21 cellular contexts compared by ENCODE assay signal in the genomic region with DNA sequence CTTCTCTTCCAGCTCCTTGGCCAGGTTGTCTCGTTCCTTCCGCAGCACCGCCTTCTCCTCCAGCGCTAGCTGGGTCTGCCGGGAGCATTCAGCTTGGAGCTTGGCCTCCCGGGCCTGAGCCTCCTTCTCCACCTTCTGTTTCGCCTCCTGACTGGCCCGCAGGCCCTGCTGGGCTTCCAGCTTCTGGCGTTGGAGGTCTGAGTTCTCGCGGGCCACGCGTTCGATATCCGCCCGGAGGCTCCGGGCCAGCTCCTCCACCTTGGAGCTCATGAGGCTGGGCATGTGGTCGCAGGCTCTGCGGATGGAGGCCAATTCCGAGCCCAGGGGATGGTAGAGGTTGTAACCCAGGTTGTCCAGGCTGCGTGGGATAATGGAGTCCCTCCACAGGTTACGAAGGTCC. TPM values are rescaled to one million over a fixed set of nuclear protein-coding genes. Genes with fewer than 3 reads are reported as not detected.
A peak's percentile ranks its signal among the peaks of the same experiment; 100 is the strongest.
DNase-seq lines count a peak whose midpoint lies in the region; ATAC-seq and TF ChIP-seq lines count a peak whose summit lies in the region.
"Had no signal": no experiment of that assay in that cellular context is flagged by ENCODE, and none has a peak within 500 bp of the region (broad histone marks: within the 10 kb centered on the region; RNA-seq: fewer than 3 reads in every experiment).

No MANE protein-coding gene starts in this region.

- intact Hi-C loops in MCF 10A (cut with micrococcal nuclease): no loop called here

- H3K9me3 Mint-ChIP-seq in stimulated activated naive CD8-positive, alpha-beta T cell treated with anti-CD3 and anti-CD28 coated beads, Interleukin-15, amount 100 ng/mL, for 72 hours: no peaks in the 10 kb centered on the region
- no peaks in the 10 kb centered on the region for H3K9me3 Mint-ChIP-seq in endothelial cell (ENCODE audit: unreplicated experiment)
- H3K9me3 Mint-ChIP-seq in MCF 10A (ENCODE audit: unreplicated experiment): no peaks in the 10 kb centered on the region
- H3K9me3 Mint-ChIP-seq: CD4-positive, alpha-beta T cell; CD8-positive, alpha-beta T cell had no signal

- POLR2A ChIA-PET in MCF 10A (lab: Yijun Ruan, JAX): interaction anchor here (0.6 kb wide), 1 partner anchor 10 kb away, joined by 3 read pairs; no protein-coding TSS in a partner anchor

- no CpG with 5 or more reads among the region's 22 CpGs for WGBS in neuronal stem cell (ENCODE audit: extremely low coverage in 2 of 2, insufficient read length in 2 of 2, insufficient replicate concordance in 1 of 2), 2 donors

- H3K4me3 Mint-ChIP-seq in stimulated activated naive CD8-positive, alpha-beta T cell treated with anti-CD3 and anti-CD28 coated beads, Interleukin-15, amount 100 ng/mL, for 72 hours: no peak overlapping the region
- H3K4me3 Mint-ChIP-seq in endothelial cell (ENCODE audit: unreplicated experiment) (peak overlapping the region; percentile 82), MCF 10A (ENCODE audit: unreplicated experiment) (no peak overlapping the region)
- H3K4me3 Mint-ChIP-seq: B cell; CD4-positive, alpha-beta T cell; CD8-positive, alpha-beta T cell had no signal

- H3K27ac Mint-ChIP-seq in stimulated activated naive CD8-positive, alpha-beta T cell treated with anti-CD3 and anti-CD28 coated beads, Interleukin-15, amount 100 ng/mL, for 72 hours: peak overlapping the region in 1 of 2 donors; percentile 73
- H3K27ac Mint-ChIP-seq in endothelial cell (ENCODE audit: unreplicated experiment): no peak overlapping the region
- H3K27ac Mint-ChIP-seq in MCF 10A (ENCODE audit: low read depth, unreplicated experiment): no peak overlapping the region
- H3K27ac Mint-ChIP-seq: CD4-positive, alpha-beta T cell; CD8-positive, alpha-beta T cell had no signal

- no peak overlapping the region for H2BK120ac ChIP-seq in neuronal stem cell (ENCODE audit: low read depth, low read length)

- H3K27ac ChIP-seq in neuronal stem cell (replicated peaks; ENCODE audit: low read length): no peak overlapping the region
- H3K27ac ChIP-seq: 22Rv1, A549, C4-2B had no signal

- no peak overlapping the region for H3K23ac ChIP-seq in neuronal stem cell (ENCODE audit: low read depth, low read length, poor library complexity)

- H3K4me2 ChIP-seq in neuronal stem cell (ENCODE audit: insufficient read depth, low read length, poor library complexity, severe bottlenecking): no peak overlapping the region
- H3K4me2 ChIP-seq: A549 had no signal

- no peak for DNase-seq in stimulated activated naive CD8-positive, alpha-beta T cell treated with anti-CD3 and anti-CD28 coated beads, Interleukin-15, Interleukin-2, amounts not matched to agents 100 U/mL and 50 U/mL, for 24 hours
- DNase-seq in stimulated activated naive CD8-positive, alpha-beta T cell treated with anti-CD3 and anti-CD28 coated beads, Interleukin-15, amount 100 ng/mL, for 72 hours: no peak
- DNase-seq in endothelial cell (ENCODE audit: low spot score) (no peak), neuronal stem cell (ENCODE audit: low spot score) (no peak), MCF 10A (ENCODE audit: unreplicated experiment) (no peak), NCI-H1436 (lab: John Stamatoyannopoulos, UW) (no peak)
- DNase-seq: AML-193; Caco-2; Calu3; CD4-positive, alpha-beta T cell; CD8-positive, alpha-beta T cell; DMS79 treated with DMSO at 0.1 percent for 48 hours; GF-D8 had no signal

- H3K4me3 ChIP-seq in neuronal stem cell (ENCODE audit: low read length in 2 of 2): peak overlapping the region in 1 of 2 donors; percentile 60
- H3K4me3 ChIP-seq: A549; BLaER1 treated with 17β-estradiol and CSF1 and Interleukin-3, amounts not matched to agents 10 nM and 100 nM had no signal

- no peak overlapping the region for H2BK12ac ChIP-seq in neuronal stem cell (ENCODE audit: low read length)

- no peak overlapping the region for H3K4ac ChIP-seq in neuronal stem cell (ENCODE audit: low read length)

- peaks cover 5% of the 10 kb centered on the region for H3K4me1 Mint-ChIP-seq in stimulated activated naive CD8-positive, alpha-beta T cell treated with anti-CD3 and anti-CD28 coated beads, Interleukin-15, amount 100 ng/mL, for 72 hours
- peaks cover 34% of the 10 kb centered on the region for H3K4me1 Mint-ChIP-seq in endothelial cell (ENCODE audit: unreplicated experiment)
- peaks cover 4% of the 10 kb centered on the region for H3K4me1 Mint-ChIP-seq in MCF 10A (ENCODE audit: insufficient read depth, unreplicated experiment)

- H3K9me3 ChIP-seq in neuronal stem cell (replicated peaks in 1 of 2; ENCODE audit: control insufficient read depth in 2 of 2, insufficient read depth in 1 of 2, low read depth in 1 of 2, low read length in 2 of 2): no peaks in the 10 kb centered on the region
- H3K9me3 ChIP-seq: A549, Caco-2 had no signal

- H3K18ac ChIP-seq in neuronal stem cell (ENCODE audit: low read length): peak overlapping the region; percentile 52

- no peak for TF ChIP-seq CTCF in endothelial cell (IDR thresholded peaks at IDR 0.05; ENCODE audit: unreplicated experiment)
- no peak for TF ChIP-seq CTCF in MCF 10A (IDR thresholded peaks at IDR 0.05; ENCODE audit: unreplicated experiment)

- H4K8ac ChIP-seq in neuronal stem cell (ENCODE audit: low read depth, low read length): no peak overlapping the region

- peak overlapping the region; percentile 88 for H2AK5ac ChIP-seq in neuronal stem cell (ENCODE audit: low read depth, low read length)

- no peaks in the 10 kb centered on the region for H3K79me1 ChIP-seq in neuronal stem cell (ENCODE audit: low read depth, low read length)

- peak overlapping the region; percentile 55 for H2BK15ac ChIP-seq in neuronal stem cell (ENCODE audit: low read length)

- ATAC-seq in stimulated activated naive CD8-positive, alpha-beta T cell treated with anti-CD3 and anti-CD28 coated beads, Interleukin-15, Interleukin-2, amounts not matched to agents 100 U/mL and 50 U/mL, for 24 hours: peak; percentile 19
- no peak for ATAC-seq in stimulated activated naive CD8-positive, alpha-beta T cell treated with anti-CD3 and anti-CD28 coated beads, Interleukin-15, amount 100 ng/mL, for 72 hours
- no peak for ATAC-seq in HG03196 (IDR thresholded peaks at IDR 0.05; ENCODE audit: unreplicated experiment)
- ATAC-seq: A549; CD8-positive, alpha-beta T cell had no signal

- peaks cover 54% of the 10 kb centered on the region for H3K36me3 Mint-ChIP-seq in endothelial cell (ENCODE audit: low read depth, unreplicated experiment)
- no peaks in the 10 kb centered on the region for H3K36me3 Mint-ChIP-seq in MCF 10A (ENCODE audit: insufficient read depth, unreplicated experiment)
- H3K36me3 Mint-ChIP-seq: CD8-positive, alpha-beta T cell had no signal

- H2AFZ ChIP-seq in neuronal stem cell (ENCODE audit: low read length): no peak overlapping the region

- CTCF ChIA-PET in MCF 10A (lab: Yijun Ruan, JAX): interaction anchor here (0.7 kb wide), 1 partner anchor 9 kb away, joined by 4 read pairs; no protein-coding TSS in a partner anchor

- H3K9ac ChIP-seq in neuronal stem cell (ENCODE audit: low read depth, low read length, poor library complexity): no peak overlapping the region
- H3K9ac ChIP-seq: BLaER1 treated with 17β-estradiol and CSF1 and Interleukin-3, amounts not matched to agents 10 nM and 100 nM had no signal

- peaks cover 5% of the 10 kb centered on the region for H3K27me3 Mint-ChIP-seq in stimulated activated naive CD8-positive, alpha-beta T cell treated with anti-CD3 and anti-CD28 coated beads, Interleukin-15, amount 100 ng/mL, for 72 hours
- peaks cover under 1% of the 10 kb centered on the region for H3K27me3 Mint-ChIP-seq in endothelial cell (ENCODE audit: unreplicated experiment)
- H3K27me3 Mint-ChIP-seq in MCF 10A (ENCODE audit: insufficient read depth, unreplicated experiment): no peaks in the 10 kb centered on the region

- H3K4me1 ChIP-seq in neuronal stem cell (ENCODE audit: control insufficient read depth in 2 of 2, insufficient read depth in 1 of 2, low read depth in 1 of 2, low read length in 2 of 2): peaks cover 0 to 2% of the 10 kb centered on the region in 2 donors
- H3K4me1 ChIP-seq: A549, Caco-2 had no signal

- H3K14ac ChIP-seq in neuronal stem cell (ENCODE audit: low read length): no peak overlapping the region

- no TSS peak for BruUV-seq in MCF 10A (replicated peaks; lab: Mats Ljungman, UMichigan)

- H3K27me3 ChIP-seq in neuronal stem cell (ENCODE audit: control insufficient read depth in 3 of 3, insufficient read depth in 3 of 3, low read depth in 1 of 3, low read length in 3 of 3): no peaks in the 10 kb centered on the region
- H3K27me3 ChIP-seq: BLaER1 treated with 17β-estradiol and CSF1 and Interleukin-3, amounts not matched to agents 10 nM and 100 nM had no signal

- H2BK5ac ChIP-seq in neuronal stem cell (ENCODE audit: low read length): no peak overlapping the region

- no peak overlapping the region for H4K91ac ChIP-seq in neuronal stem cell (ENCODE audit: low read depth, low read length, poor library complexity)

- no peaks in the 10 kb centered on the region for H3K36me3 ChIP-seq in neuronal stem cell (replicated peaks in 1 of 2; ENCODE audit: control insufficient read depth in 2 of 2, insufficient read depth in 2 of 2, low read length in 2 of 2)

RNA-seq across cellular contexts. Expression of gene PLVAP, which starts 11.8 kb away (rescaled TPM):
- total RNA-seq in endothelial cell (ENCODE audit: unreplicated experiment) (1,569 TPM), MCF 10A (2022) (not detected in 2 replicates)
- polyA plus RNA-seq in neuronal stem cell (2013, experiment 1 of 2): 0.21 TPM
- 0.35 TPM for polyA plus RNA-seq in neuronal stem cell (2013, experiment 2 of 2)
- total RNA-seq: A172; B cell; Caco-2; Calu3; CD4-positive, alpha-beta T cell; CD8-positive, alpha-beta T cell had no signal
- polyA plus RNA-seq: A549, BJ had no signal

RNA-seq across cellular contexts. Expression of gene GTPBP3, which starts 28.0 kb away (rescaled TPM):
- 27.3 TPM for total RNA-seq in endothelial cell (ENCODE audit: unreplicated experiment)
- polyA plus RNA-seq in neuronal stem cell (2013, experiment 1 of 2): 27.4 TPM
- 27.5 TPM for polyA plus RNA-seq in neuronal stem cell (2013, experiment 2 of 2)
- total RNA-seq in MCF 10A (2022): 24.8 and 27.9 TPM in 2 replicates

RNA-seq across cellular contexts. Expression of gene CCDC194, which starts 28.6 kb away (rescaled TPM):
- 2.7 TPM for total RNA-seq in endothelial cell (ENCODE audit: unreplicated experiment)
- 0.82 TPM for polyA plus RNA-seq in neuronal stem cell (2013, experiment 1 of 2)
- polyA plus RNA-seq in neuronal stem cell (2013, experiment 2 of 2): 0.76 TPM
- total RNA-seq in MCF 10A (2022): 0.37 TPM in 1 of 2 replicates, not detected in the other
- total RNA-seq: A172; Calu3; CD4-positive, alpha-beta T cell had no signal
- polyA plus RNA-seq: A549, BJ had no signal

RNA-seq across cellular contexts. Expression of gene ANO8, which starts 30.7 kb away (rescaled TPM):
- 19.0 TPM for total RNA-seq in endothelial cell (ENCODE audit: unreplicated experiment)
- 12.9 TPM for polyA plus RNA-seq in neuronal stem cell (2013, experiment 1 of 2)
- 13.2 TPM for polyA plus RNA-seq in neuronal stem cell (2013, experiment 2 of 2)
- 13.0 and 14.5 TPM in 2 replicates for total RNA-seq in MCF 10A (2022)

RNA-seq across cellular contexts. Expression of gene BST2, which starts 40.1 kb away (rescaled TPM):
- 97.8 TPM for total RNA-seq in endothelial cell (ENCODE audit: unreplicated experiment)
- 32.5 TPM for polyA plus RNA-seq in neuronal stem cell (2013, experiment 1 of 2)
- polyA plus RNA-seq in neuronal stem cell (2013, experiment 2 of 2): 30.5 TPM
- 19.6 and 24.8 TPM in 2 replicates for total RNA-seq in MCF 10A (2022)

Comparison
In these comparisons a context has a peak if more than half of its experiments do, and no peak if none do; other contexts are left out.
1. RNA of gene PLVAP, which starts 11.8 kb away (total RNA-seq): 1,569 TPM in endothelial cell (single experiment); not detected in MCF 10A; every median in the first group is over 1,000 times any median in the second.